ENCODE assay signal across 8 cellular contexts in the genomic region with DNA sequence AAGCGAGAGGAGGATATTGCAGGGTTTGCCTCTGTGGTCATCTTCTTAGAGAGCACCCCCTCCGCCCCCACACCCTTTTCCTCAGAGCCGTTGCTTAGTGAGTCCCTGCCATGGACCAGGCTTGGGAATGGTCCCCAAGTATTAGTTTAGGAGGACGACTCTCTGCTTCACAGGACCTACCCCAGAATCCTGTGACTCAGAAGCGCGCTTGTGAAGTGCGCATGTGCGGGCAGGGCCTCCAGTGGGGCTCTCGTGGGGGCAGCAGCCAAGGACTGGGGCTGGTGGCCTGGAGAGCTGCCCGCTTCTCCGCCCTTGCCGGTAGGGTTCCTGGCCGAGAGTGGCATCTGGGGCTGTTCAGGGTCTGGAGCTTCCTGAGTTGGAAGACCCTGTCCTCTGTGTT. TPM values are rescaled to one million over a fixed set of nuclear protein-coding genes. Genes with fewer than 3 reads are reported as not detected.
DNase-seq lines count a peak whose midpoint lies in the region; ATAC-seq, FAIRE-seq and TF ChIP-seq lines count a peak whose summit lies in the region.

No MANE protein-coding gene starts in this region.

- TF ChIP-seq POLR2A in endothelial cell of umbilical vein (IDR thresholded peaks at IDR 0.05; ENCODE audit: low read depth, low read length): no peak

- no peaks in the 10 kb centered on the region for H3K36me3 ChIP-seq in endothelial cell of umbilical vein (ENCODE audit: control insufficient read depth in 2 of 2, extremely low read depth in 1 of 2, insufficient read depth in 2 of 2, low read length in 2 of 2)

- ATAC-seq in HG03432 (IDR thresholded peaks at IDR 0.05; ENCODE audit: unreplicated experiment) (no peak), GM21737 (IDR thresholded peaks at IDR 0.05; ENCODE audit: unreplicated experiment) (no peak)

- no peaks in the 10 kb centered on the region for H3K9me3 ChIP-seq in endothelial cell of umbilical vein (replicated peaks; ENCODE audit: control insufficient read depth, insufficient read depth, low read length)

- H3K4me1 ChIP-seq in endothelial cell of umbilical vein (ENCODE audit: control insufficient read depth, extremely low read depth, insufficient read depth, low read length): peaks cover 26% of the 10 kb centered on the region

- intact Hi-C loops in endothelial cell of umbilical vein (cut with micrococcal nuclease): no loop called here

- peaks cover 43% of the 10 kb centered on the region for H3K79me2 ChIP-seq in endothelial cell of umbilical vein (ENCODE audit: control insufficient read depth, insufficient read depth, low read length)

- peak overlapping the region; percentile 19 for H3K4me2 ChIP-seq in endothelial cell of umbilical vein (ENCODE audit: insufficient read depth, low read length)

- H3K9ac ChIP-seq in endothelial cell of umbilical vein (replicated peaks; ENCODE audit: extremely low read depth, insufficient read depth, low read length): no peak overlapping the region

- TF ChIP-seq CTCF in endothelial cell of umbilical vein (IDR thresholded peaks at IDR 0.05; ENCODE audit: extremely low read depth in 1 of 2, insufficient read depth in 1 of 2, low read depth in 1 of 2, low read length in 2 of 2): no peak

- no TSS peak for BruUV-seq in endothelial cell of umbilical vein (replicated peaks; lab: Mats Ljungman, UMichigan)

- H3K4me3 ChIP-seq in endothelial cell of umbilical vein (replicated peaks in 1 of 3; ENCODE audit: insufficient read depth in 1 of 3, low read depth in 1 of 3, low read length in 3 of 3): no peak overlapping the region

- CTCF ChIA-PET in endothelial cell of umbilical vein (lab: Charles Lee): interaction anchor here (1.0 to 1.4 kb wide), 2 partner anchors 12 to 38 kb away, joined by 3 to 5 read pairs; no protein-coding TSS in a partner anchor

- FAIRE-seq in endothelial cell of umbilical vein (lab: Jason Lieb, UNC): no peak

- no peaks in the 10 kb centered on the region for H3K27me3 ChIP-seq in endothelial cell of umbilical vein (ENCODE audit: control insufficient read depth in 2 of 2, insufficient read depth in 2 of 2, low read length in 2 of 2)

- no peaks in the 10 kb centered on the region for H4K20me1 ChIP-seq in endothelial cell of umbilical vein (replicated peaks; ENCODE audit: control insufficient read depth, extremely low read depth, insufficient read depth, low read length)

- DNase-seq in ELF-1 (ENCODE audit: low read depth, low spot score) (peak; percentile 77), SHP77 treated with DMSO at 0.1 percent for 48 hours (lab: John Stamatoyannopoulos, UW) (peak; percentile 47), endothelial cell of umbilical vein (ENCODE audit: low read depth, low spot score) (no peak), occipital lobe (lab: John Stamatoyannopoulos, UW) (peak; percentile 14), NK-92 (lab: John Stamatoyannopoulos, UW; ENCODE audit: unreplicated experiment) (no peak), middle frontal gyrus (ENCODE audit: extremely low spot score, low spot score) (no peak)

- H3K27ac ChIP-seq in endothelial cell of umbilical vein (ENCODE audit: insufficient read depth, low read depth, low read length): no peak overlapping the region

- POLR2A ChIA-PET in endothelial cell of umbilical vein (lab: Charles Lee): no interaction called here

- no peak overlapping the region for H2AFZ ChIP-seq in endothelial cell of umbilical vein (ENCODE audit: low read depth, low read length)

- H3K9me1 ChIP-seq in endothelial cell of umbilical vein (replicated peaks; ENCODE audit: control insufficient read depth, extremely low read depth, insufficient read depth, low read length): no peaks in the 10 kb centered on the region

- dilution Hi-C loops in endothelial cell of umbilical vein (cut with MboI; ENCODE audit: extremely low pct_ligation_motif_present, low sequenced_read_pairs): no loop called here

TF ChIP-seq in endothelial cell of umbilical vein, 7 proteins besides CTCF, POLR2A, EP300 and RAD21:
- TF ChIP-seq MYC (IDR thresholded peaks at IDR 0.05; ENCODE audit: low read depth, low read length): no peak
- no peak for TF ChIP-seq EZH2 (IDR thresholded peaks at IDR 0.05; ENCODE audit: borderline replicate concordance, low read depth, low read length, severe bottlenecking)
- TF ChIP-seq POLR2AphosphoS5 (IDR thresholded peaks at IDR 0.05; ENCODE audit: insufficient read depth, low read depth, low read length): no peak
- TF ChIP-seq FOS (IDR thresholded peaks at IDR 0.05; ENCODE audit: borderline replicate concordance, insufficient read depth, low read length): no peak
- no peak for TF ChIP-seq JUN (IDR thresholded peaks at IDR 0.05; ENCODE audit: borderline replicate concordance, insufficient read depth, insufficient read length, low read depth)
- TF ChIP-seq, protein P1, sequence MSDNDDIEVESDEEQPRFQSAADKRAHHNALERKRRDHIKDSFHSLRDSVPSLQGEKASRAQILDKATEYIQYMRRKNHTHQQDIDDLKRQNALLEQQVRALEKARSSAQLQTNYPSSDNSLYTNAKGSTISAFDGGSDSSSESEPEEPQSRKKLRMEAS (IDR thresholded peaks at IDR 0.05; ENCODE audit: insufficient read depth, insufficient read length): no peak
- TF ChIP-seq GATA2 (IDR thresholded peaks at IDR 0.05; ENCODE audit: insufficient read depth, insufficient read length, low read depth, low read length): no peak

RNA-seq across cellular contexts. Expression of a gene that starts 37.3 kb away (rescaled TPM):
- total RNA-seq in endothelial cell of umbilical vein (360 and 389 TPM in 2 replicates), occipital lobe (139 TPM)
- 106 and 162 TPM in 2 replicates for polyA plus RNA-seq in endothelial cell of umbilical vein
- 154 and 164 TPM in 2 replicates for polyA plus RNA-seq in endothelial cell of umbilical vein (2011; cell fraction: cytosol; rRNA removed)
- 129 and 212 TPM in 2 replicates for polyA plus RNA-seq in endothelial cell of umbilical vein (2011; cell fraction: nucleus; rRNA removed)
- polyA plus RNA-seq in endothelial cell of umbilical vein (2012): 355 and 419 TPM in 2 replicates
- polyA minus RNA-seq in endothelial cell of umbilical vein: 65.5 and 67.3 TPM in 2 replicates
- polyA minus RNA-seq in endothelial cell of umbilical vein (2011; cell fraction: cytosol; rRNA and poly(A)+ RNA removed): 122 TPM
- polyA minus RNA-seq in endothelial cell of umbilical vein (2011; cell fraction: nucleus; rRNA and poly(A)+ RNA removed): 45.8 and 58.5 TPM in 2 replicates

RNA-seq across cellular contexts. Expression of a gene that starts 59.4 kb away (rescaled TPM):
- total RNA-seq in endothelial cell of umbilical vein (1.0 and 1.2 TPM in 2 replicates), occipital lobe (not detected)
- polyA plus RNA-seq in endothelial cell of umbilical vein: 0.26 and 0.38 TPM in 2 replicates
- polyA plus RNA-seq in endothelial cell of umbilical vein (2011; cell fraction: cytosol; rRNA removed): 0.23 and 0.37 TPM in 2 replicates
- polyA plus RNA-seq in endothelial cell of umbilical vein (2011; cell fraction: nucleus; rRNA removed): 0.60 and 0.74 TPM in 2 replicates
- 0.30 and 0.70 TPM in 2 replicates for polyA plus RNA-seq in endothelial cell of umbilical vein (2012)
- 0.06 and 1.3 TPM in 2 replicates for polyA minus RNA-seq in endothelial cell of umbilical vein
- polyA minus RNA-seq in endothelial cell of umbilical vein (2011; cell fraction: cytosol; rRNA and poly(A)+ RNA removed): not detected
- polyA minus RNA-seq in endothelial cell of umbilical vein (2011; cell fraction: nucleus; rRNA and poly(A)+ RNA removed): 1.1 TPM in 1 of 2 replicates, not detected in the other

Comparison
In these comparisons a context has a peak if more than half of its experiments do, and no peak if none do; other contexts are left out.
1. DNase-seq: peak in ELF-1 (single experiment), SHP77 treated with DMSO at 0.1 percent for 48 hours (single experiment) and occipital lobe (single experiment); none in endothelial cell of umbilical vein (single experiment), NK-92 (single experiment) and middle frontal gyrus (single experiment).